ENCODE assay signal across 8 cellular contexts in the genomic region with DNA sequence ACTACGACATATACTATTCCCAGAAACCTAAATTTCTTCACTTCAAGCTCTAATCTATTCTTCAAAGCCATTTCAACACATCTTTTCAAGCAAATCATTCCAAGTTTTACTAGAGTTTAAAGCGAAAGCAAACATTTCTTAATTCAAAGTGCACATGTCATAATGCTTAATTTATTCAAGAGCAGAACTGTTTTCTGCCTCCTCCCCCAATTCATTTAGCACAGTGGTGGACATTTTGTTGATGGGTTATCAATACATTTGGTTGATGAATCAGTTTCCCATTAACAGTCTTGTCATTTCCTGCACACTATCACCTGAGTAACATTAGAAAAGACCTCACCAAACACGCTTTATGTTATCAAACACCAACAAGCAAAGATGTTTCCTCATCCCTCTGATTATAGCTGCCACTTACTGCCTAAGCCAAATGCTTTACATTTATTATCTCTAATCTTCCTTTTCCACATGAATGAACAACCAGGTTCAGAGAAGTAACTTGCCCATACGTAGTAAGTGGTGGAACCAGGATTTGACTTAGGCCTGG. TPM values are rescaled to one million over a fixed set of nuclear protein-coding genes. Genes with fewer than 3 reads are reported as not detected.
DNase-seq lines count a peak whose midpoint lies in the region; ATAC-seq and TF ChIP-seq lines count a peak whose summit lies in the region.

No MANE protein-coding gene starts in this region.

- H3K9me2 ChIP-seq in DOHH2 (replicated peaks; ENCODE audit: control insufficient read depth, low read length) (no peaks in the 10 kb centered on the region), PC-3 (replicated peaks; ENCODE audit: low read length) (no peaks in the 10 kb centered on the region)

- intact Hi-C loops in PC-3 (cut with micrococcal nuclease): loop anchor here (5.0 to 10.0 kb wide), 2 partner anchors 57 to 135 kb away; partner anchors contain the start of gene TMEM200B

- H3K9me3 ChIP-seq in DOHH2 (ENCODE audit: control insufficient read depth, insufficient read depth, low read length) (no peaks in the 10 kb centered on the region), PC-3 (ENCODE audit: low read length) (no peaks in the 10 kb centered on the region), parathyroid adenoma (ENCODE audit: control insufficient read depth, low read length) (no peaks in the 10 kb centered on the region)

- TF ChIP-seq CTCF in DOHH2 (IDR thresholded peaks at IDR 0.05; ENCODE audit: low read depth, low read length, poor library complexity, severe bottlenecking) (no peak), PC-3 (conservative IDR thresholded peaks at IDR 0.05; ENCODE audit: low read depth, low read length) (no peak), endothelial cell (IDR thresholded peaks at IDR 0.05; ENCODE audit: unreplicated experiment) (no peak), parathyroid adenoma (IDR thresholded peaks at IDR 0.05) (no peak)

- H3K4me2 ChIP-seq in DOHH2 (ENCODE audit: low read length) (peak overlapping the region; percentile 87), PC-3 (ENCODE audit: low read length) (peak overlapping the region; percentile 94), parathyroid adenoma (ENCODE audit: low read length) (peak overlapping the region; percentile 73)

- no peaks in the 10 kb centered on the region for H3K27me3 ChIP-seq in DOHH2 (ENCODE audit: control insufficient read depth, low read length)
- H3K27me3 ChIP-seq in PC-3 (ENCODE audit: low read length): no peaks in the 10 kb centered on the region
- H3K27me3 ChIP-seq in parathyroid adenoma (ENCODE audit: control insufficient read depth, insufficient read depth, low read length): no peaks in the 10 kb centered on the region

- BruUV-seq in PC-3 (replicated peaks; lab: Mats Ljungman, UMichigan): no TSS peak

- CTCF ChIA-PET in PC-3 (lab: Charles Lee): no interaction called here

- 0 out of 2 replicates have a peak overlapping the region, but pooled peaks have one; percentile 85 for H3K27ac ChIP-seq in DOHH2 (ENCODE audit: low read depth, low read length)
- H3K27ac ChIP-seq in PC-3 (ENCODE audit: low read length): no peak overlapping the region
- peak overlapping the region; percentile 100 for H3K27ac ChIP-seq in parathyroid adenoma

- POLR2A ChIA-PET in PC-3 (lab: Charles Lee; ENCODE audit: unreplicated experiment): no interaction called here

- DNase-seq in PC-3 (no peak), endothelial cell (ENCODE audit: low spot score) (no peak), NCI-H2171 (lab: John Stamatoyannopoulos, UW) (no peak), NCI-H2171 treated with DMSO at 0.1 percent for 48 hours (lab: John Stamatoyannopoulos, UW) (no peak)

- peaks cover 31% of the 10 kb centered on the region for H4K20me1 ChIP-seq in DOHH2 (ENCODE audit: control insufficient read depth, insufficient read depth, low read depth, low read length)
- H4K20me1 ChIP-seq in PC-3 (ENCODE audit: low read length): peaks cover 45% of the 10 kb centered on the region

- no peaks in the 10 kb centered on the region for H3F3A ChIP-seq in DOHH2 (ENCODE audit: control insufficient read depth, insufficient read depth)
- H3F3A ChIP-seq in PC-3 (ENCODE audit: low read length, unreplicated experiment): no peaks in the 10 kb centered on the region

- H3K27ac Mint-ChIP-seq in endothelial cell (ENCODE audit: unreplicated experiment): peak overlapping the region; percentile 91

- no peaks in the 10 kb centered on the region for H3K9me3 Mint-ChIP-seq in endothelial cell (ENCODE audit: unreplicated experiment)

- peaks cover 57% of the 10 kb centered on the region for H3K36me3 ChIP-seq in DOHH2 (ENCODE audit: control insufficient read depth, low read length)
- H3K36me3 ChIP-seq in PC-3 (ENCODE audit: low read depth, low read length): peaks cover 17% of the 10 kb centered on the region
- H3K36me3 ChIP-seq in parathyroid adenoma (ENCODE audit: control insufficient read depth, insufficient read depth, low read length): no peaks in the 10 kb centered on the region

- H3K79me2 ChIP-seq in DOHH2 (ENCODE audit: control insufficient read depth, low read length) (peaks cover 71% of the 10 kb centered on the region), PC-3 (ENCODE audit: low read length) (peaks cover 68% of the 10 kb centered on the region), parathyroid adenoma (peaks cover 24% of the 10 kb centered on the region)

- no peak for ATAC-seq in PC-3
- no peak for ATAC-seq in GM18909 (IDR thresholded peaks at IDR 0.05; ENCODE audit: poor library complexity, unreplicated experiment)
- ATAC-seq in HG03521 (IDR thresholded peaks at IDR 0.05; ENCODE audit: unreplicated experiment): no peak

- H3K27me3 Mint-ChIP-seq in endothelial cell (ENCODE audit: unreplicated experiment): peaks cover 8% of the 10 kb centered on the region

- peaks cover 39% of the 10 kb centered on the region for H3K4me1 ChIP-seq in DOHH2 (ENCODE audit: control insufficient read depth, low read length)
- peaks cover 19% of the 10 kb centered on the region for H3K4me1 ChIP-seq in PC-3 (ENCODE audit: insufficient read depth, low read length)
- H3K4me1 ChIP-seq in parathyroid adenoma: no peaks in the 10 kb centered on the region

- H3K4me1 Mint-ChIP-seq in endothelial cell (ENCODE audit: unreplicated experiment): peaks cover 30% of the 10 kb centered on the region

- H3K9ac ChIP-seq in PC-3 (ENCODE audit: low read length) (peak overlapping the region; percentile 100), parathyroid adenoma (no peak overlapping the region)

- peaks cover 20% of the 10 kb centered on the region for H3K36me3 Mint-ChIP-seq in endothelial cell (ENCODE audit: low read depth, unreplicated experiment)

- peak overlapping the region; percentile 94 for H3K4me3 ChIP-seq in DOHH2 (ENCODE audit: low read length)
- peak overlapping the region; percentile 90 for H3K4me3 ChIP-seq in PC-3 (ENCODE audit: low read length)
- H3K4me3 ChIP-seq in parathyroid adenoma (ENCODE audit: low read depth, low read length): peak overlapping the region; percentile 91

- H3K4me3 Mint-ChIP-seq in endothelial cell (ENCODE audit: unreplicated experiment): peak overlapping the region; percentile 97

- H2AFZ ChIP-seq in PC-3 (ENCODE audit: low read length) (no peak overlapping the region), parathyroid adenoma (no peak overlapping the region)

RNA-seq across cellular contexts. Expression of gene SRSF4, which starts 2.0 kb away (rescaled TPM):
- total RNA-seq in PC-3 (2014; rRNA removed) (62.0 and 78.2 TPM in 2 replicates), endothelial cell (ENCODE audit: unreplicated experiment) (68.6 TPM)

RNA-seq across cellular contexts. Expression of gene MECR, which starts 51.0 kb away (rescaled TPM):
- total RNA-seq in PC-3 (2014; rRNA removed): 25.3 and 30.5 TPM in 2 replicates
- total RNA-seq in endothelial cell (ENCODE audit: unreplicated experiment): 20.2 TPM

RNA-seq across cellular contexts. Expression of gene TMEM200B, which starts 56.0 kb away (rescaled TPM):
- 9.0 and 9.3 TPM in 2 replicates for total RNA-seq in PC-3 (2014; rRNA removed)
- total RNA-seq in endothelial cell (ENCODE audit: unreplicated experiment): 0.95 TPM

RNA-seq across cellular contexts. Expression of gene PTPRU, which starts 56.6 kb away (rescaled TPM):
- total RNA-seq in PC-3 (2014; rRNA removed) (25.7 and 31.4 TPM in 2 replicates), endothelial cell (ENCODE audit: unreplicated experiment) (19.0 TPM)
